ENCODE assay signal across 21 cellular contexts in the genomic region with DNA sequence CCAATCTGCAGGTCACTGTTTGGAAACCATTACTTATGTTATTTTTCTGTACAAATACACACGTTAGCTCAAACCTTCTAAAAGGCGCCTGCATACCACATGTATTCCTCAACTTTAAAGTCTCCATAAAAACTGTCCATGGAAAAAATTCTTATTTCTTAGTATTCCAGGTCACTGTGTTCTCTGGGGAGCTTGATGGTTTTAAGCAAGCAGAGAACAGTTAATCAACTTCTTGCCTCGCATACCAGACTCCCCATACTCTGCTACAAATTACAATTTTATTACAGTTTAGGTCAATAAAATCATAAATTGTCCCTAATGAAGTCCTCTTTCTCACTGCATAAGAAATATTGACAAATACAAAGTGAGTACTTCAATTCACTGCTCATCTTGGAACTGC.
"Had no signal": no experiment of that assay in that cellular context is flagged by ENCODE, and none has a peak within 500 bp of the region (broad histone marks: within the 10 kb centered on the region; RNA-seq: fewer than 3 reads in every experiment).

No MANE protein-coding gene starts in this region.

- H3K27me3 ChIP-seq: foreskin keratinocyte, neutrophil, right lobe of liver, suprapubic skin, thyroid gland had no signal

- H3K27ac ChIP-seq: foreskin keratinocyte, neutrophil, psoas muscle, right lobe of liver, suprapubic skin, thyroid gland had no signal

- ATAC-seq: esophagus mucosa; foreskin keratinocyte; left lobe of liver; naive thymus-derived CD4-positive, alpha-beta T cell; psoas muscle; right lobe of liver; stimulated activated effector memory CD8-positive, alpha-beta T cell treated with anti-CD3 and anti-CD28 coated beads, Interleukin-12 subunit alpha, Interleukin-12 subunit beta, amount 100 ng/mL, for 72 hours; stimulated activated naive CD8-positive, alpha-beta T cell treated with anti-CD3 and anti-CD28 coated beads, Interleukin-15, Interleukin-2, amounts not matched to agents 100 U/mL and 50 U/mL, for 24 hours had no signal

- H3K4me1 ChIP-seq: foreskin keratinocyte, psoas muscle, right lobe of liver, suprapubic skin had no signal

- H3K9me3 ChIP-seq: neutrophil, psoas muscle, right lobe of liver, suprapubic skin, thyroid gland had no signal

- H3K36me3 ChIP-seq: neutrophil, right lobe of liver, suprapubic skin, thyroid gland had no signal

- DNase-seq: effector CD4-positive, alpha-beta T cell; endodermal cell; foreskin keratinocyte; head of caudate nucleus; hippocampal formation; kidney glomerular epithelial cell; mammary epithelial cell; naive thymus-derived CD4-positive, alpha-beta T cell; psoas muscle; retina; right lobe of liver; stimulated activated CD4-positive, alpha-beta T cell treated with anti-CD3 and anti-CD28 coated beads, Interleukin-4, amount 100 ng/mL, for 1 hour; stimulated activated CD8-positive, alpha-beta memory T cell treated with anti-CD3 and anti-CD28 coated beads, Interleukin-4, amount 100 ng/mL, for 48 hours; stimulated activated naive CD8-positive, alpha-beta T cell treated with anti-CD3 and anti-CD28 coated beads, Interleukin-15, Interleukin-2, amounts not matched to agents 100 U/mL and 50 U/mL, for 24 hours; thyroid gland had no signal

- H3K4me3 ChIP-seq: coronary artery, psoas muscle, right lobe of liver, suprapubic skin, thyroid gland had no signal
